16 cellular contexts compared by ENCODE assay signal in genomic region chr22:38833061-38833460, GRCh38. TPM values are rescaled to one million over a fixed set of nuclear protein-coding genes. Genes with fewer than 3 reads are reported as not detected.
DNase-seq lines count a peak whose midpoint lies in the region; ATAC-seq and TF ChIP-seq lines count a peak whose summit lies in the region.
"Had no signal": no experiment of that assay in that cellular context is flagged by ENCODE, and none has a peak within 500 bp of the region (broad histone marks: within the 10 kb centered on the region; RNA-seq: fewer than 3 reads in every experiment).

No MANE protein-coding gene starts in this region.

- CTCF ChIA-PET in activated CD4-positive, alpha-beta T cell treated with anti-CD3 and anti-CD28 coated beads for 36 hours (lab: Charles Lee) = interaction anchor here (0.7 kb wide), 1 partner anchor 11 kb away, joined by 3 read pairs; no protein-coding TSS in a partner anchor
- CTCF ChIA-PET in CD8-positive, alpha-beta T cell (lab: Charles Lee) = interaction anchor here (0.8 kb wide), 1 partner anchor 10 kb away, joined by 3 read pairs; no protein-coding TSS in a partner anchor

- no peaks in the 10 kb centered on the region for H3K36me3 ChIP-seq in neuronal stem cell (replicated peaks in 1 of 2; ENCODE audit: control insufficient read depth in 2 of 2, insufficient read depth in 2 of 2, low read length in 2 of 2)
- no peaks in the 10 kb centered on the region for H3K36me3 ChIP-seq in CD8-positive, alpha-beta T cell (ENCODE audit: insufficient read depth, low read length)
- H3K36me3 ChIP-seq: BLaER1 had no signal

- H2AFZ ChIP-seq in neuronal stem cell (ENCODE audit: low read length) = no peak overlapping the region

- no peak for ATAC-seq in activated CD4-positive, alpha-beta T cell treated with anti-CD3 and anti-CD28 coated beads for 36 hours
- no peak for ATAC-seq in CD8-positive, alpha-beta T cell
- ATAC-seq: GM12878, HCT116, HepG2 had no signal

- no peak overlapping the region for H3K4me3 Mint-ChIP-seq in activated CD4-positive, alpha-beta T cell treated with anti-CD3 and anti-CD28 coated beads for 36 hours
- H3K4me3 Mint-ChIP-seq in CD8-positive, alpha-beta T cell = no peak overlapping the region
- H3K4me3 Mint-ChIP-seq: CD4-positive, CD25-positive, alpha-beta regulatory T cell had no signal

- peak overlapping the region; percentile 89 for H3K23ac ChIP-seq in neuronal stem cell (ENCODE audit: low read depth, low read length, poor library complexity)

- no peak overlapping the region for H4K8ac ChIP-seq in neuronal stem cell (ENCODE audit: low read depth, low read length)

- H3K27me3 Mint-ChIP-seq in activated CD4-positive, alpha-beta T cell treated with anti-CD3 and anti-CD28 coated beads for 36 hours = no peaks in the 10 kb centered on the region
- peaks cover 2% of the 10 kb centered on the region for H3K27me3 Mint-ChIP-seq in CD8-positive, alpha-beta T cell (ENCODE audit: low read depth)
- H3K27me3 Mint-ChIP-seq: CD4-positive, CD25-positive, alpha-beta regulatory T cell had no signal

- TF ChIP-seq CTCF in dorsolateral prefrontal cortex (IDR thresholded peaks at IDR 0.05 in 54 of 56, conservative IDR thresholded peaks at IDR 0.05 in 2 of 56; ENCODE audit: low read depth in 1 of 56, partially characterized antibody in 56 of 56) = no peak
- no peak for TF ChIP-seq CTCF in CD8-positive, alpha-beta T cell (IDR thresholded peaks at IDR 0.05)

- H3K9ac ChIP-seq in neuronal stem cell (ENCODE audit: low read depth, low read length, poor library complexity) = peak overlapping the region; percentile 77
- H3K9ac ChIP-seq: BLaER1 had no signal

- no CpG with 5 or more reads among the region's 3 CpGs for WGBS in neuronal stem cell (ENCODE audit: extremely low coverage in 2 of 2, insufficient read length in 2 of 2, insufficient replicate concordance in 1 of 2), 2 donors

- H3K14ac ChIP-seq in neuronal stem cell (ENCODE audit: low read length) = no peak overlapping the region

- H2BK5ac ChIP-seq in neuronal stem cell (ENCODE audit: low read length) = peak overlapping the region; percentile 66

- peak overlapping the region; percentile 80 for H3K18ac ChIP-seq in neuronal stem cell (ENCODE audit: low read length)

- no peak overlapping the region for H4K91ac ChIP-seq in neuronal stem cell (ENCODE audit: low read depth, low read length, poor library complexity)

- H3K4me1 Mint-ChIP-seq in activated CD4-positive, alpha-beta T cell treated with anti-CD3 and anti-CD28 coated beads for 36 hours = no peaks in the 10 kb centered on the region
- no peaks in the 10 kb centered on the region for H3K4me1 Mint-ChIP-seq in CD8-positive, alpha-beta T cell (ENCODE audit: low read depth)

- H3K9me3 Mint-ChIP-seq in activated CD4-positive, alpha-beta T cell treated with anti-CD3 and anti-CD28 coated beads for 36 hours (ENCODE audit: low read depth) = no peaks in the 10 kb centered on the region
- no peaks in the 10 kb centered on the region for H3K9me3 Mint-ChIP-seq in CD8-positive, alpha-beta T cell

- H3K4ac ChIP-seq in neuronal stem cell (ENCODE audit: low read length) = no peak overlapping the region

- no peaks in the 10 kb centered on the region for H3K36me3 Mint-ChIP-seq in activated CD4-positive, alpha-beta T cell treated with anti-CD3 and anti-CD28 coated beads for 36 hours (ENCODE audit: low read depth)
- no peaks in the 10 kb centered on the region for H3K36me3 Mint-ChIP-seq in CD8-positive, alpha-beta T cell
- H3K36me3 Mint-ChIP-seq: CD4-positive, CD25-positive, alpha-beta regulatory T cell had no signal

- H3K27me3 ChIP-seq in dorsolateral prefrontal cortex (no peaks in the 10 kb centered on the region), neuronal stem cell (ENCODE audit: control insufficient read depth in 3 of 3, insufficient read depth in 3 of 3, low read depth in 1 of 3, low read length in 3 of 3) (peaks cover 0 to 63% (median 2%) of the 10 kb centered on the region in 3 experiments)
- H3K27me3 ChIP-seq in CD8-positive, alpha-beta T cell (ENCODE audit: insufficient read depth, low read length) = no peaks in the 10 kb centered on the region
- H3K27me3 ChIP-seq: BLaER1 had no signal

- peaks cover 0 to 3% of the 10 kb centered on the region in 2 donors for H3K4me1 ChIP-seq in neuronal stem cell (ENCODE audit: control insufficient read depth in 2 of 2, insufficient read depth in 1 of 2, low read depth in 1 of 2, low read length in 2 of 2)
- no peaks in the 10 kb centered on the region for H3K4me1 ChIP-seq in CD8-positive, alpha-beta T cell (ENCODE audit: insufficient read depth, low read length)

- peak; percentile 39 for DNase-seq in activated effector memory CD4-positive, alpha-beta T cell treated with anti-CD3 and anti-CD28 coated beads, Interleukin-2, amount 50 U/mL, for 16 hours
- no peak for DNase-seq in activated effector memory CD4-positive, alpha-beta T cell treated with Interleukin-2 at 50 U/mL for 16 hours
- DNase-seq in dorsolateral prefrontal cortex (peak in 1 of 10 donors; percentile 21), neuronal stem cell (ENCODE audit: low spot score) (no peak), medulla oblongata (ENCODE audit: extremely low spot score) (no peak), NCI-H2227 treated with DMSO at 0.1 percent for 48 hours (lab: John Stamatoyannopoulos, UW) (no peak)
- no peak for DNase-seq in activated CD4-positive, alpha-beta T cell treated with anti-CD3 and anti-CD28 coated beads for 36 hours
- DNase-seq in CD8-positive, alpha-beta T cell = no peak
- DNase-seq: AML-193; Calu3; CD4-positive, CD25-positive, alpha-beta regulatory T cell had no signal

- intact Hi-C loops in dorsolateral prefrontal cortex (cut with DNase I) = loop anchor here (2.0 kb wide), 2 partner anchors 50 to 54 kb away; no protein-coding TSS in a partner anchor
- intact Hi-C loops in activated CD4-positive, alpha-beta T cell treated with anti-CD3 and anti-CD28 coated beads for 36 hours (cut with DNase I, micrococcal nuclease) = no loop called here
- intact Hi-C loops in CD8-positive, alpha-beta T cell (cut with DNase I, micrococcal nuclease) = no loop called here

- H3K27ac ChIP-seq in dorsolateral prefrontal cortex (peak overlapping the region in 52 of 59 donors; percentile 4 to 87 (median 63)), neuronal stem cell (replicated peaks; ENCODE audit: low read length) (no peak overlapping the region)
- no peak overlapping the region for H3K27ac ChIP-seq in CD8-positive, alpha-beta T cell (ENCODE audit: low read depth, low read length)
- H3K27ac ChIP-seq: 22Rv1, BLaER1 had no signal

- no peaks in the 10 kb centered on the region for H3K9me3 ChIP-seq in neuronal stem cell (replicated peaks in 1 of 2; ENCODE audit: control insufficient read depth in 2 of 2, insufficient read depth in 1 of 2, low read depth in 1 of 2, low read length in 2 of 2)
- no peaks in the 10 kb centered on the region for H3K9me3 ChIP-seq in CD8-positive, alpha-beta T cell (ENCODE audit: low read length)
- H3K9me3 ChIP-seq: BLaER1 had no signal

- peak overlapping the region; percentile 45 for H2BK15ac ChIP-seq in neuronal stem cell (ENCODE audit: low read length)

- peak overlapping the region; percentile 95 for H2AK5ac ChIP-seq in neuronal stem cell (ENCODE audit: low read depth, low read length)

- H3K27ac Mint-ChIP-seq in activated CD4-positive, alpha-beta T cell treated with anti-CD3 and anti-CD28 coated beads for 36 hours = no peak overlapping the region
- no peak overlapping the region for H3K27ac Mint-ChIP-seq in CD8-positive, alpha-beta T cell
- H3K27ac Mint-ChIP-seq: CD4-positive, CD25-positive, alpha-beta regulatory T cell had no signal

- no peak overlapping the region for H2BK12ac ChIP-seq in neuronal stem cell (ENCODE audit: low read length)

- peaks cover 4% of the 10 kb centered on the region for H3K79me1 ChIP-seq in neuronal stem cell (ENCODE audit: low read depth, low read length)

- H3K4me3 ChIP-seq in dorsolateral prefrontal cortex (no peak overlapping the region), neuronal stem cell (ENCODE audit: low read length in 2 of 2) (no peak overlapping the region)
- no peak overlapping the region for H3K4me3 ChIP-seq in CD8-positive, alpha-beta T cell (ENCODE audit: low read depth, low read length)
- H3K4me3 ChIP-seq: BLaER1, GM12878 had no signal

- POLR2A ChIA-PET in activated CD4-positive, alpha-beta T cell treated with anti-CD3 and anti-CD28 coated beads for 36 hours (lab: Charles Lee) = no interaction called here
- POLR2A ChIA-PET in CD8-positive, alpha-beta T cell (lab: Charles Lee) = no interaction called here

- no peak overlapping the region for H2BK120ac ChIP-seq in neuronal stem cell (ENCODE audit: low read depth, low read length)

- H3K4me2 ChIP-seq in neuronal stem cell (ENCODE audit: insufficient read depth, low read length, poor library complexity, severe bottlenecking) = no peak overlapping the region
- H3K4me2 ChIP-seq: BLaER1 had no signal

RNA-seq across cellular contexts. Expression of gene NPTXR, which starts 10.8 kb away (rescaled TPM):
- 100 to 1,000 TPM in 114 of 120 experiments, 10 to 100 TPM in 6; 57.3 to 255 (median 154) TPM for total RNA-seq in dorsolateral prefrontal cortex
- polyA plus RNA-seq in neuronal stem cell (2013, experiment 1 of 2) = 3.7 TPM
- polyA plus RNA-seq in neuronal stem cell (2013, experiment 2 of 2) = 3.7 TPM
- total RNA-seq in activated CD4-positive, alpha-beta T cell treated with anti-CD3 and anti-CD28 coated beads for 36 hours = 1 to 10 TPM; 1.3 to 1.4 TPM
- total RNA-seq in CD8-positive, alpha-beta T cell = 1 to 10 TPM; 3.1 to 3.7 TPM

RNA-seq across cellular contexts. Expression of gene CBX6, which starts 39.0 kb away (rescaled TPM):
- total RNA-seq in dorsolateral prefrontal cortex = 100 to 1,000 TPM in 119 of 120 experiments, 10 to 100 TPM in 1; 99.9 to 293 (median 188) TPM
- 12.0 TPM for polyA plus RNA-seq in neuronal stem cell (2013, experiment 1 of 2)
- polyA plus RNA-seq in neuronal stem cell (2013, experiment 2 of 2) = 12.4 TPM
- total RNA-seq in activated CD4-positive, alpha-beta T cell treated with anti-CD3 and anti-CD28 coated beads for 36 hours = 100 to 1,000 TPM in 1 of 2 experiments, 10 to 100 TPM in 1; 96.1 to 112 TPM
- total RNA-seq in CD8-positive, alpha-beta T cell = 10 to 100 TPM; 36.0 to 39.5 TPM

RNA-seq across cellular contexts. Expression of gene DNAL4, which starts 39.1 kb away (rescaled TPM):
- 10 to 100 TPM; 15.6 to 42.0 (median 23.9) TPM for total RNA-seq in dorsolateral prefrontal cortex
- 23.4 TPM for polyA plus RNA-seq in neuronal stem cell (2013, experiment 1 of 2)
- 22.3 TPM for polyA plus RNA-seq in neuronal stem cell (2013, experiment 2 of 2)
- 1 to 10 TPM; 7.4 to 8.0 TPM for total RNA-seq in activated CD4-positive, alpha-beta T cell treated with anti-CD3 and anti-CD28 coated beads for 36 hours
- 1 to 10 TPM; 2.5 to 3.6 TPM for total RNA-seq in CD8-positive, alpha-beta T cell

Comparison
In these comparisons a context has a peak if more than half of its experiments do, and no peak if none do; other contexts are left out.
1. H3K27ac ChIP-seq: peak in dorsolateral prefrontal cortex (52 of 59); none in neuronal stem cell (single experiment) and CD8-positive, alpha-beta T cell (single experiment).
2. RNA of gene NPTXR, which starts 10.8 kb away (total RNA-seq): 57.3 to 255 TPM in dorsolateral prefrontal cortex; 3.1 to 3.7 TPM in CD8-positive, alpha-beta T cell and 1.3 to 1.4 TPM in activated CD4-positive, alpha-beta T cell treated with anti-CD3 and anti-CD28 coated beads for 36 hours; every median in the first group is over 10 times any median in the second.
3. intact Hi-C loops: an anchor here in dorsolateral prefrontal cortex (2.0 kb wide); none called in activated CD4-positive, alpha-beta T cell treated with anti-CD3 and anti-CD28 coated beads for 36 hours and CD8-positive, alpha-beta T cell.